ENCODE assay signal across 10 cellular contexts in genomic region chr4:118918388-118918787, GRCh38. TPM values are rescaled to one million over a fixed set of nuclear protein-coding genes. Genes with fewer than 3 reads are reported as not detected.
DNase-seq lines count a peak whose midpoint lies in the region; ATAC-seq and TF ChIP-seq lines count a peak whose summit lies in the region.
"Had no signal": no experiment of that assay in that cellular context is flagged by ENCODE, and none has a peak within 500 bp of the region (broad histone marks: within the 10 kb centered on the region; RNA-seq: fewer than 3 reads in every experiment).

No MANE protein-coding gene starts in this region.

- no peak for TF ChIP-seq POLR2A in esophagus muscularis mucosa (IDR thresholded peaks at IDR 0.05; ENCODE audit: low read depth)

- 14% methylated on average over 3 of the region's 3 CpGs for WGBS in esophagus muscularis mucosa

- TF ChIP-seq CTCF in esophagus muscularis mucosa (IDR thresholded peaks at IDR 0.05) (no peak), nephron (IDR thresholded peaks at IDR 0.05; ENCODE audit: unreplicated experiment in 3 of 3) (no peak)

- no peaks in the 10 kb centered on the region for H3K36me3 Mint-ChIP-seq in nephron (ENCODE audit: low read depth)
- H3K36me3 Mint-ChIP-seq: brain had no signal

- DNase-seq in AG08395 (ENCODE audit: low spot score): peak; percentile 67
- DNase-seq in NCI-H226: peak; percentile 81
- no peak for DNase-seq in esophagus muscularis mucosa (ENCODE audit: extremely low spot score)
- no peak for DNase-seq in T1000 (lab: John Stamatoyannopoulos, UW)
- no peak for DNase-seq in superior temporal gyrus (ENCODE audit: extremely low spot score)
- DNase-seq: stimulated activated CD4-positive, alpha-beta T cell treated with anti-CD3 and anti-CD28 coated beads, Interleukin-4, amount 100 ng/mL, for 24 hours had no signal

- intact Hi-C loops in esophagus muscularis mucosa (cut with DNase I): no loop called here

- H3K4me1 ChIP-seq in esophagus muscularis mucosa: peaks cover 32 to 88% (median 72%) of the 10 kb centered on the region in 4 donors

- no peaks in the 10 kb centered on the region for H3K9me3 ChIP-seq in esophagus muscularis mucosa

- no peaks in the 10 kb centered on the region for H3K9me3 Mint-ChIP-seq in nephron
- H3K9me3 Mint-ChIP-seq: brain had no signal

- no peaks in the 10 kb centered on the region for H3K27me3 Mint-ChIP-seq in nephron (ENCODE audit: low read depth)
- H3K27me3 Mint-ChIP-seq: brain had no signal

- peak overlapping the region in 1 of 3 experiments; percentile 52 for H3K4me3 Mint-ChIP-seq in nephron

- no peak for ATAC-seq in HG02981 (IDR thresholded peaks at IDR 0.05; ENCODE audit: unreplicated experiment)
- ATAC-seq in HG03520 (IDR thresholded peaks at IDR 0.05; ENCODE audit: unreplicated experiment): no peak

- peak overlapping the region in 1 of 4 donors; percentile 5 for H3K4me3 ChIP-seq in esophagus muscularis mucosa

- H3K4me1 Mint-ChIP-seq in nephron: peaks cover 31% of the 10 kb centered on the region

- no peaks in the 10 kb centered on the region for H3K36me3 ChIP-seq in esophagus muscularis mucosa

- H3K27ac Mint-ChIP-seq in nephron: peak overlapping the region in 2 of 3 experiments; percentile 86 to 97

- no peaks in the 10 kb centered on the region for H3K27me3 ChIP-seq in esophagus muscularis mucosa

- H3K27ac ChIP-seq in esophagus muscularis mucosa (replicated peaks in 1 of 4): peak overlapping the region; percentile 81 to 87 (median 85)

- TF ChIP-seq EP300 in esophagus muscularis mucosa (IDR thresholded peaks at IDR 0.05): no peak

RNA-seq across cellular contexts. Expression of gene SYNPO2, which starts 29.7 kb away (rescaled TPM):
- total RNA-seq in esophagus muscularis mucosa: 1,000 to 10,000 TPM; 2,073 to 2,783 (median 2,517) TPM

Comparison
In these comparisons a context has a peak if more than half of its experiments do, and no peak if none do; other contexts are left out.
1. DNase-seq: peak in AG08395 (single experiment) and NCI-H226 (single experiment); none in esophagus muscularis mucosa (single experiment), T1000 (single experiment) and superior temporal gyrus (single experiment).